Comparison of ENCODE assay signal across 8 cellular contexts in the genomic region with DNA sequence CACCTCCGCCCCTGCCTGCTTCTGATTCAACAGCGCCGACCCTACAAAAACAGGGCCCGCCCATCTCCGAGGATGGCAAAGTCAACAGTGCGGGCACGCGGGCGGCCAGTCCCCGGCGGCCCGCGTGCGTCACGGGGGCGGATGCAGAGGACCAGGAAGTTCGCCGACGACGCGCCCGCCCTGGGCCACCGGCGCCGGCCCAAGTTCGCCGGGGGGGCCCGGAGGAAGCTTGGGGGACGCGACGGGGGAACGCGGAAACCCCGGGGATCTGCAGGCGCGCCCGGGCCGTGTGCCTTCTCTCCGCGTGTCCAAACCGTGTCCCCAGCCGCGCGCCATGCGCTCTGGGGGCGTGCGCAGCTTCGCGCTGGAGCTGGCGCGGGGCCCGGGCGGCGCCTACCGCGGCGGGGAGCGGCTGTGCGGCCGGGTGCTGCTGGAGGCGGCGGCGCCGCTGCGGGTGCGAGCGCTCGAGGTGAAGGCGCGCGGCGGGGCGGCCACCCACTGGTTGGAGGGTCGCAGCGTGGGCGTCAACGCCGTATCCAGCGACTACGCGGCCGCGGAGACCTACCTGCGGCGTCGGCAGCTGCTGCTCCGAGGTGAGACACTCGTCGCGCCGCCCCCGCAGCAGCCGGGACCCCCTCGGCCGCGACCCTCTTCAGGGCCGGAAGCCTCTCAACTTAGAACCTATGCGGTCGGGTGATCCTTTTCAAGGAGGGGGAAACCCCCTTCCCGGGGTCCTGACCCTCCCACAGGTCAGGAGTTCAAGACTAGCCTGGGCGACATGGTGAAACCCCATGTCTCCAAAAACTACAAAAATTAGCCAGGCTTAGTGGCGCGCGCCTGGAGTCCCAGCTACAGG. TPM values are rescaled to one million over a fixed set of nuclear protein-coding genes. Genes with fewer than 3 reads are reported as not detected.
A peak's percentile ranks its signal among the peaks of the same experiment; 100 is the strongest.
DNase-seq lines count a peak whose midpoint lies in the region; ATAC-seq and TF ChIP-seq lines count a peak whose summit lies in the region.

No MANE protein-coding gene starts in this region.

- H3K9me3 ChIP-seq in neuronal stem cell (replicated peaks in 1 of 2; ENCODE audit: control insufficient read depth in 2 of 2, insufficient read depth in 1 of 2, low read depth in 1 of 2, low read length in 2 of 2) = no peaks in the 10 kb centered on the region

- H3K4me3 Mint-ChIP-seq in CD14-positive monocyte = peak overlapping the region; percentile 90 to 92

- H3K23ac ChIP-seq in neuronal stem cell (ENCODE audit: low read depth, low read length, poor library complexity) = peak overlapping the region; percentile 96

- no peak overlapping the region for H4K91ac ChIP-seq in neuronal stem cell (ENCODE audit: low read depth, low read length, poor library complexity)

- peaks cover 0 to 4% (median 0%) of the 10 kb centered on the region in 3 donors for H3K27me3 Mint-ChIP-seq in CD14-positive monocyte (ENCODE audit: low read depth in 3 of 3)

- H3K9me3 Mint-ChIP-seq in CD14-positive monocyte = peaks cover 0 to 2% (median 0%) of the 10 kb centered on the region in 7 donors

- H3K27ac Mint-ChIP-seq in CD14-positive monocyte = peak overlapping the region; percentile 95 to 98 (median 96)

- TF ChIP-seq CTCF in CD14-positive monocyte (IDR thresholded peaks at IDR 0.05) = no peak
- TF ChIP-seq CTCF in foreskin keratinocyte (conservative IDR thresholded peaks at IDR 0.05) = no peak

- H3K9ac ChIP-seq in neuronal stem cell (ENCODE audit: low read depth, low read length, poor library complexity) = peak overlapping the region; percentile 44

- H3K14ac ChIP-seq in neuronal stem cell (ENCODE audit: low read length) = no peak overlapping the region

- no peak overlapping the region for H4K8ac ChIP-seq in neuronal stem cell (ENCODE audit: low read depth, low read length)

- H3K27me3 ChIP-seq in foreskin keratinocyte (no peaks in the 10 kb centered on the region), neuronal stem cell (ENCODE audit: control insufficient read depth in 3 of 3, insufficient read depth in 3 of 3, low read depth in 1 of 3, low read length in 3 of 3) (peaks cover 11 to 31% (median 26%) of the 10 kb centered on the region in 3 experiments)

- DNase-seq in CD14-positive monocyte (ENCODE audit: low spot score) = peak; percentile 94
- peak; percentile 64 for DNase-seq in HuH-7 (ENCODE audit: low spot score)
- peak; percentile 73 to 88 for DNase-seq in SHP77 (lab: John Stamatoyannopoulos, UW)
- peak; percentile 93 for DNase-seq in activated gamma-delta T cell treated with Interleukin-2 at 50 U/mL for 16 hours
- DNase-seq in foreskin keratinocyte = peak; percentile 33 to 65
- DNase-seq in neuronal stem cell (ENCODE audit: low spot score) = no peak
- DNase-seq in superior temporal gyrus (ENCODE audit: extremely low spot score) = peak; percentile 58

- no peaks in the 10 kb centered on the region for H3K36me3 ChIP-seq in neuronal stem cell (replicated peaks in 1 of 2; ENCODE audit: control insufficient read depth in 2 of 2, insufficient read depth in 2 of 2, low read length in 2 of 2)

- H2AK5ac ChIP-seq in neuronal stem cell (ENCODE audit: low read depth, low read length) = peak overlapping the region; percentile 63

- ATAC-seq in GM19395 (IDR thresholded peaks at IDR 0.05; ENCODE audit: unreplicated experiment) (peak; percentile 58), foreskin keratinocyte (peak; percentile 62)

- H3K36me3 Mint-ChIP-seq in CD14-positive monocyte = peaks cover 2 to 27% of the 10 kb centered on the region in 2 donors

- H2AFZ ChIP-seq in neuronal stem cell (ENCODE audit: low read length) = peak overlapping the region; percentile 93

- H3K4me1 ChIP-seq in foreskin keratinocyte (no peaks in the 10 kb centered on the region), neuronal stem cell (ENCODE audit: control insufficient read depth in 2 of 2, insufficient read depth in 1 of 2, low read depth in 1 of 2, low read length in 2 of 2) (no peaks in the 10 kb centered on the region)

- no peak overlapping the region for H2BK5ac ChIP-seq in neuronal stem cell (ENCODE audit: low read length)

- H3K79me1 ChIP-seq in neuronal stem cell (ENCODE audit: low read depth, low read length) = no peaks in the 10 kb centered on the region

- H2BK120ac ChIP-seq in neuronal stem cell (ENCODE audit: low read depth, low read length) = no peak overlapping the region

- H3K27ac ChIP-seq in foreskin keratinocyte (no peak overlapping the region), neuronal stem cell (replicated peaks; ENCODE audit: low read length) (no peak overlapping the region)

- H3K4me2 ChIP-seq in neuronal stem cell (ENCODE audit: insufficient read depth, low read length, poor library complexity, severe bottlenecking) = peak overlapping the region; percentile 89

- peak overlapping the region; percentile 60 for H2BK12ac ChIP-seq in neuronal stem cell (ENCODE audit: low read length)

- peak overlapping the region; percentile 80 for H3K18ac ChIP-seq in neuronal stem cell (ENCODE audit: low read length)

- H3K4ac ChIP-seq in neuronal stem cell (ENCODE audit: low read length) = no peak overlapping the region

- intact Hi-C loops in CD14-positive monocyte (cut with micrococcal nuclease) = loop anchor here in 1 of 2 donors (5.0 kb wide), 1 partner anchor 111 kb away; no protein-coding TSS in a partner anchor

- H2BK15ac ChIP-seq in neuronal stem cell (ENCODE audit: low read length) = no peak overlapping the region

- no CpG with 5 or more reads among the region's 104 CpGs for WGBS in neuronal stem cell (ENCODE audit: extremely low coverage in 2 of 2, insufficient read length in 2 of 2, insufficient replicate concordance in 1 of 2), 2 donors

- peaks cover 30% of the 10 kb centered on the region for H3K4me1 Mint-ChIP-seq in CD14-positive monocyte

- H3K4me3 ChIP-seq in neuronal stem cell (ENCODE audit: low read length in 2 of 2) = peak overlapping the region; percentile 45 to 79

RNA-seq across cellular contexts. Expression of gene ARRDC2, which starts 6.8 kb away (rescaled TPM):
- polyA plus RNA-seq in CD14-positive monocyte (10 to 100 TPM; 13.8 to 23.9 TPM), foreskin keratinocyte (4.6 and 4.7 TPM in 2 replicates)
- 3.8 and 4.7 TPM in 2 replicates for total RNA-seq in foreskin keratinocyte
- polyA plus RNA-seq in neuronal stem cell (2013, experiment 1 of 2) = 0.81 TPM
- 0.75 TPM for polyA plus RNA-seq in neuronal stem cell (2013, experiment 2 of 2)

RNA-seq across cellular contexts. Expression of gene KCNN1, which starts 34.3 kb away (rescaled TPM):
- not detected for polyA plus RNA-seq in CD14-positive monocyte
- total RNA-seq in foreskin keratinocyte = not detected in 2 replicates
- polyA plus RNA-seq in foreskin keratinocyte = 0.02 and 0.03 TPM in 2 replicates
- 8.4 TPM for polyA plus RNA-seq in neuronal stem cell (2013, experiment 1 of 2)
- 7.4 TPM for polyA plus RNA-seq in neuronal stem cell (2013, experiment 2 of 2)
